8 cellular contexts compared by ENCODE assay signal in the genomic region with DNA sequence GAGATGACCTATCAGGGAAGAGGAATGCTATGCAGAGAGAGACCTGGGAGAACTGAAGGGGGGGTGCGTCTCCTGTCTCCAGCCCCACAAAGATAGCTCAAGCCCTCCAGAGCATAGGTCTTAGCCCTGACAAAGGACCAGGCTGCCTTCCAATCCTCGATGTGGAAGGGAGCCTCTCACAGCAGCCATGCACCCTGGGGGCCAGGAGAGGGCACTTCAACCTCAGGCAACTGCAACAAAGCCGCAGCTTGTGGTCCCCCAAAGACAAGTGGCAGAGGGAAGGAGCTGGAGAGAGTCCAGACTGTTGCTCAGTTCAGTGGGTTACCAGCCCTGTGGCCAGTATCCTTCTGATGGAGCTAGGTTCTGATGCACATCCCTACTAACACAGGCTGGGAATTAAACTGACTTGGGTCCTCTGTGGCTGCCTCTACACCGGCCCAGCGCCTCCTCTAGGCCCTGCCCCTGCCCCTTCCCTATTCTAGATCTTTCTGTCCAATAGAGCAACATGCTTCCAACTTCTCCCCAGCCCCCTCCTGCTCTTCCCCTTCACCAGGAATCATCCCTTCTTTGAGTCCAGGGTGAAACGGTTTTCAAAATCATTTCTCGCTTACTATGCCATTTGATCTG.
A peak's percentile ranks its signal among the peaks of the same experiment; 100 is the strongest.
DNase-seq lines count a peak whose midpoint lies in the region; ATAC-seq and TF ChIP-seq lines count a peak whose summit lies in the region.

No MANE protein-coding gene starts in this region.

- H3K79me2 ChIP-seq in OCI-LY7 (ENCODE audit: insufficient read depth, low read depth, low read length), result no peaks in the 10 kb centered on the region

- H3K27ac ChIP-seq in OCI-LY7 (ENCODE audit: low read depth, low read length, poor library complexity, severe bottlenecking) (no peak overlapping the region), lung (ENCODE audit: low read depth in 1 of 2, low read length in 1 of 2) (no peak overlapping the region), upper lobe of right lung (no peak overlapping the region)

- H3K36me3 ChIP-seq in OCI-LY7 (ENCODE audit: insufficient read depth, low read length) (no peaks in the 10 kb centered on the region), lung (ENCODE audit: control insufficient read depth in 2 of 2, insufficient read depth in 2 of 2, low read length in 2 of 2) (no peaks in the 10 kb centered on the region), upper lobe of right lung (no peaks in the 10 kb centered on the region)

- H3K4me2 ChIP-seq in OCI-LY7 (ENCODE audit: low read length), result no peak overlapping the region

- ATAC-seq in GM21360 (IDR thresholded peaks at IDR 0.05; ENCODE audit: unreplicated experiment), result peak; percentile 81
- no peak for ATAC-seq in lung (ENCODE audit: insufficient read depth, low FRiP score)
- peak; percentile 78 for ATAC-seq in upper lobe of right lung

- BruUV-seq in OCI-LY7 (replicated peaks; lab: Mats Ljungman, UMichigan), result no TSS peak

- H2AFZ ChIP-seq in OCI-LY7 (ENCODE audit: low read length), result no peak overlapping the region

- DNase-seq in DMS53 (lab: John Stamatoyannopoulos, UW) (peak; percentile 89), LNCaP clone FGC (ENCODE audit: low read depth) (no peak), OCI-LY7 (ENCODE audit: low spot score) (peak; percentile 37), dermis microvascular lymphatic vessel endothelial cell (ENCODE audit: low read depth in 2 of 2) (peak; percentile 18 to 37), lung (ENCODE audit: low spot score) (peak; percentile 61), upper lobe of right lung (peak; percentile 75)
- DNase-seq in activated effector memory CD4-positive, alpha-beta T cell treated with Interleukin-2 at 50 U/mL for 16 hours, result no peak

- H3K9me2 ChIP-seq in OCI-LY7 (ENCODE audit: insufficient read depth, low read length), result no peaks in the 10 kb centered on the region

- peak; percentile 94 for TF ChIP-seq CTCF in LNCaP clone FGC (IDR thresholded peaks at IDR 0.05; ENCODE audit: control insufficient read depth, extremely low read depth, insufficient read depth)
- TF ChIP-seq CTCF in OCI-LY7 (conservative IDR thresholded peaks at IDR 0.05; ENCODE audit: low read length), result peak; percentile 68
- peak; percentile 23 for TF ChIP-seq CTCF in lung (IDR thresholded peaks at IDR 0.05; ENCODE audit: control extremely low read depth, extremely low read depth)
- peak; percentile 46 for TF ChIP-seq CTCF in upper lobe of right lung (IDR thresholded peaks at IDR 0.05)

- H3K4me1 ChIP-seq in OCI-LY7 (ENCODE audit: insufficient read depth, low read length, poor library complexity, severe bottlenecking) (no peaks in the 10 kb centered on the region), lung (ENCODE audit: control insufficient read depth in 2 of 2, insufficient read depth in 2 of 2, low read length in 2 of 2) (no peaks in the 10 kb centered on the region), upper lobe of right lung (no peaks in the 10 kb centered on the region)

- H4K20me1 ChIP-seq in OCI-LY7 (ENCODE audit: insufficient read depth, low read length), result no peaks in the 10 kb centered on the region

- intact Hi-C loops in OCI-LY7 (cut with micrococcal nuclease; ENCODE audit: unreplicated experiment), result no loop called here
- intact Hi-C loops in upper lobe of right lung (cut with DNase I), result no loop called here

- H3K9me3 ChIP-seq in OCI-LY7 (ENCODE audit: low read length) (no peaks in the 10 kb centered on the region), lung (ENCODE audit: control insufficient read depth in 2 of 2, insufficient read depth in 1 of 2, low read length in 1 of 2) (no peaks in the 10 kb centered on the region), upper lobe of right lung (no peaks in the 10 kb centered on the region)

- no peak overlapping the region for H3K4me3 ChIP-seq in LNCaP clone FGC (ENCODE audit: low read depth, low read length)
- no peak overlapping the region for H3K4me3 ChIP-seq in OCI-LY7 (ENCODE audit: low read depth, low read length, poor library complexity, severe bottlenecking)
- no peak overlapping the region for H3K4me3 ChIP-seq in lung
- H3K4me3 ChIP-seq in upper lobe of right lung, result no peak overlapping the region

- WGBS in lung, 2 donors, result 44 to 50% methylated on average over 7 of the region's 7 CpGs

- H3K27me3 ChIP-seq in lung (ENCODE audit: control insufficient read depth, insufficient read depth) (no peaks in the 10 kb centered on the region), upper lobe of right lung (no peaks in the 10 kb centered on the region)

- POLR2A ChIA-PET in OCI-LY7 (lab: Charles Lee), result no interaction called here

- CTCF ChIA-PET in OCI-LY7 (lab: Charles Lee; ENCODE audit: unreplicated experiment), result no interaction called here

Comparison
In these comparisons a context has a peak if more than half of its experiments do, and no peak if none do; other contexts are left out.
1. DNase-seq: peak in DMS53 (single experiment), OCI-LY7 (single experiment), dermis microvascular lymphatic vessel endothelial cell (2 of 2), lung (single experiment) and upper lobe of right lung (single experiment); none in LNCaP clone FGC (single experiment) and activated effector memory CD4-positive, alpha-beta T cell treated with Interleukin-2 at 50 U/mL for 16 hours (single experiment).
2. CTCF ChIP-seq: peak in every context shown above with its lines; median percentile 94 in LNCaP clone FGC; 68 in OCI-LY7; 46 in upper lobe of right lung; 23 in lung.